8 cellular contexts compared by ENCODE assay signal in the genomic region with DNA sequence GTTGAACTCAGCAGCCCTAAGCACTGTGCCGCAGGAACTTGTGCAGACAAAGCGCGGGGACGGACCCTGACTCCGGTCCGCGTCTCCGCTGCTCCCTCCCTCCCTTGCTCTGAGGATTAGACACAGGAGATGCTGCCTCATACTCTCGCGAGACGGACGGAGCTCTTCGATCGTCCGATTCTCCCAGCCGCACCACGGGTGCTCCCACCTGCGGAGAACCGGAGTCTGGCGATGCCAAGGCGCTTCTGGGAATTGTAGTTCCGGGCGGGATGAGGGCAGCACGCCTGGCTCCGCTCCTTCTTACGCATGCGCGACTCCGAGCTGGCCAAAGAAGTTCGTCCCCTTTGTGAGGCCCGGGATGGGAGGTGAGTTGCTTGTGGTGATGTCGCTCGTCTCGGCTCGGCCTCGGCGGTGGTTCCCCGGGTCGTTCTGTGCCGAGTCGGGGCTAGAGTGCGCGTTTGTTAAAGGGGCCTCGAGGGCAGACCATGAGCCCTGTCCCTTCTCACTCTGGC. TPM values are rescaled to one million over a fixed set of nuclear protein-coding genes. Genes with fewer than 3 reads are reported as not detected.
DNase-seq lines count a peak whose midpoint lies in the region; ATAC-seq and TF ChIP-seq lines count a peak whose summit lies in the region.
"Not testable (repeated sequence)": the region's sequence is repeated elsewhere in the genome, so short reads cannot be mapped to it uniquely, and the experiment has no call there.

A gene (plus strand): TSS at position 340 of the 512 bp plus-strand sequence. CDS start 578 bp downstream, outside the sequence.

- H3K36me3 Mint-ChIP-seq in H9 (ENCODE audit: insufficient read depth in 1 of 3, low read depth in 3 of 3) = peaks cover 25 to 30% (median 26%) of the 10 kb centered on the region in 3 experiments
- peaks cover 28% of the 10 kb centered on the region for H3K36me3 Mint-ChIP-seq in activated T-helper 2 cell treated with anti-CD3 and anti-CD28 coated beads, Interferon-gamma antibody, Interleukin-2, Interleukin-4, amounts not matched to agents 10 μg/mL and 5 μg/mL and 100 μg/mL, durations not matched to agents 14 hours and 24 hours and 36 hours (ENCODE audit: low read depth)
- not testable (repeated sequence) for H3K36me3 Mint-ChIP-seq in natural killer cell

- peak within 1 kb of the TSS; percentile 62; the same call in 1 of the 2 replicates for H3K9ac ChIP-seq in ES-I3 (ENCODE audit: low read depth, low read length)
- H3K9ac ChIP-seq in H9 (ENCODE audit: extremely low read depth, insufficient read length, low read length) = peak within 1 kb of the TSS; percentile 37

- H3K4me3 Mint-ChIP-seq in H9 (peak within 1 kb of the TSS; percentile 87 to 90), natural killer cell (peak within 1 kb of the TSS; percentile 99)
- H3K4me3 Mint-ChIP-seq in activated T-helper 2 cell treated with anti-CD3 and anti-CD28 coated beads, Interferon-gamma antibody, Interleukin-2, Interleukin-4, amounts not matched to agents 10 μg/mL and 5 μg/mL and 100 μg/mL, durations not matched to agents 14 hours and 24 hours and 36 hours (ENCODE audit: low read depth) = peak within 1 kb of the TSS; percentile 80

- not testable (repeated sequence) for H3K4me2 ChIP-seq in H9 (ENCODE audit: insufficient read depth, insufficient read length, low read length)

- not testable (repeated sequence) for H3K4ac ChIP-seq in H9 (ENCODE audit: low read depth, low read length)

- H4K5ac ChIP-seq in H9 (ENCODE audit: insufficient read length, low read depth, low read length) = not testable (repeated sequence)

- not testable (repeated sequence) for H3K4me1 ChIP-seq in ES-I3 (ENCODE audit: insufficient read depth, low read length); H9 (ENCODE audit: insufficient read depth, low read length)

- not testable (repeated sequence) for H3K23me2 ChIP-seq in H9 (ENCODE audit: insufficient read length, low read depth, low read length, poor library complexity, severe bottlenecking)

- not testable (repeated sequence) for H3K79me1 ChIP-seq in H9 (ENCODE audit: insufficient read depth, low read depth, low read length, poor library complexity, severe bottlenecking)

- not testable (repeated sequence) for H3K27me3 ChIP-seq in H9 (ENCODE audit: insufficient read depth, low read length)

- H4K91ac ChIP-seq in H9 (ENCODE audit: insufficient read length, low read depth, low read length) = not testable (repeated sequence)

- H3K56ac ChIP-seq in H9 (ENCODE audit: insufficient read length, low read depth, low read length) = not testable (repeated sequence)

- ATAC-seq in natural killer cell = peak; percentile 85 to 92 (median 90)

- not testable (repeated sequence) for H2BK5ac ChIP-seq in H9 (ENCODE audit: insufficient read length, low read length)

- not testable (repeated sequence) for TF ChIP-seq CTCF in H9 (conservative IDR thresholded peaks at IDR 0.05); natural killer cell (IDR thresholded peaks at IDR 0.05)

- not testable (repeated sequence) for H3K27me3 Mint-ChIP-seq in H9 (ENCODE audit: low read depth); activated T-helper 2 cell treated with anti-CD3 and anti-CD28 coated beads, Interferon-gamma antibody, Interleukin-2, Interleukin-4, amounts not matched to agents 10 μg/mL and 5 μg/mL and 100 μg/mL, durations not matched to agents 14 hours and 24 hours and 36 hours (ENCODE audit: low read depth); natural killer cell (ENCODE audit: low read depth in 2 of 2)

- H2AFZ ChIP-seq in H9 (ENCODE audit: low read length) = not testable (repeated sequence)

- not testable (repeated sequence) for H3K4me1 Mint-ChIP-seq in H9
- H3K4me1 Mint-ChIP-seq in activated T-helper 2 cell treated with anti-CD3 and anti-CD28 coated beads, Interferon-gamma antibody, Interleukin-2, Interleukin-4, amounts not matched to agents 10 μg/mL and 5 μg/mL and 100 μg/mL, durations not matched to agents 14 hours and 24 hours and 36 hours (ENCODE audit: low read depth) = peaks cover 12% of the 10 kb centered on the region
- peaks cover 10 to 11% of the 10 kb centered on the region in 2 donors for H3K4me1 Mint-ChIP-seq in natural killer cell

- intact Hi-C loops in activated T-helper 2 cell treated with anti-CD3 and anti-CD28 coated beads, Interferon-gamma antibody, Interleukin-2, Interleukin-4, amounts not matched to agents 10 μg/mL and 5 μg/mL and 100 μg/mL, durations not matched to agents 14 hours and 24 hours and 36 hours (cut with micrococcal nuclease) = not testable (repeated sequence)
- intact Hi-C loops in natural killer cell (cut with micrococcal nuclease) = loop anchor here (2.0 kb wide), 1 partner anchor 15 kb away; a partner anchor contains a TSS

- peak; percentile 52 for TF ChIP-seq POLR2A in Raji (IDR thresholded peaks at IDR 0.05; ENCODE audit: insufficient read depth, low read depth, low read length)

- DNase-seq in H9 (peak; percentile 100), M059J (ENCODE audit: low read depth) (peak; percentile 99), fibroblast of peridontal ligament (ENCODE audit: extremely low read depth) (peak; percentile 99), natural killer cell (peak; percentile 75)
- peak; percentile 90 for DNase-seq in activated T-helper 2 cell treated with anti-CD3 and anti-CD28 coated beads, Interferon-gamma antibody, Interleukin-2, Interleukin-4, amounts not matched to agents 10 μg/mL and 5 μg/mL and 100 μg/mL, durations not matched to agents 14 hours and 24 hours and 36 hours (ENCODE audit: low spot score)
- peak; percentile 78 to 90 (median 88) for DNase-seq in stimulated activated naive CD4-positive, alpha-beta T cell (lab: John Stamatoyannopoulos, UW)

- H3K9me3 ChIP-seq in ES-I3 (ENCODE audit: control insufficient read depth, insufficient read depth, low read length); H9 (ENCODE audit: control insufficient read depth, low read depth, low read length): not testable (repeated sequence)

- H3K18ac ChIP-seq in H9 (ENCODE audit: insufficient read length, low read depth, low read length) = not testable (repeated sequence)

- not testable (repeated sequence) for H2AK5ac ChIP-seq in H9 (ENCODE audit: insufficient read length, low read length)

- H2BK120ac ChIP-seq in H9 (ENCODE audit: low read depth, low read length, poor library complexity, severe bottlenecking) = not testable (repeated sequence)

- not testable (repeated sequence) for H3K23ac ChIP-seq in H9 (ENCODE audit: insufficient read length, low read depth, low read length)

- not testable (repeated sequence) for H3K9me3 Mint-ChIP-seq in H9; activated T-helper 2 cell treated with anti-CD3 and anti-CD28 coated beads, Interferon-gamma antibody, Interleukin-2, Interleukin-4, amounts not matched to agents 10 μg/mL and 5 μg/mL and 100 μg/mL, durations not matched to agents 14 hours and 24 hours and 36 hours; natural killer cell

- H2BK20ac ChIP-seq in H9 (ENCODE audit: low read depth, low read length, poor library complexity, severe bottlenecking) = not testable (repeated sequence)

- H3K27ac Mint-ChIP-seq in H9 = peak within 1 kb of the TSS in 2 of 3 experiments; percentile 87 to 93; a peak in 4 of 7 replicates
- peak within 1 kb of the TSS; percentile 61 for H3K27ac Mint-ChIP-seq in activated T-helper 2 cell treated with anti-CD3 and anti-CD28 coated beads, Interferon-gamma antibody, Interleukin-2, Interleukin-4, amounts not matched to agents 10 μg/mL and 5 μg/mL and 100 μg/mL, durations not matched to agents 14 hours and 24 hours and 36 hours
- peak within 1 kb of the TSS; percentile 93 to 94 for H3K27ac Mint-ChIP-seq in natural killer cell

- H2BK12ac ChIP-seq in H9 (ENCODE audit: insufficient read length, low read depth, low read length) = not testable (repeated sequence)

- not testable (repeated sequence) for H3K27ac ChIP-seq in H9 (ENCODE audit: insufficient read length, low read depth, low read length)

- WGBS in H9 (ENCODE audit: extremely low coverage, insufficient read length, low lambda C conversion rate) = no CpG with 5 or more reads among the region's 44 CpGs

- not testable (repeated sequence) for H3K79me2 ChIP-seq in H9 (ENCODE audit: insufficient read depth, low read length)

- H3K36me3 ChIP-seq in ES-I3 (ENCODE audit: insufficient read depth, low read length) = not testable (repeated sequence)

- not testable (repeated sequence) for H4K8ac ChIP-seq in H9 (replicated peaks; ENCODE audit: insufficient read length, low read depth, low read length)

- H3T11ph ChIP-seq in H9 (ENCODE audit: low read length) = not testable (repeated sequence)

- not testable (repeated sequence) for H4K20me1 ChIP-seq in H9 (ENCODE audit: control insufficient read depth, insufficient read depth, insufficient read length)

- H2BK15ac ChIP-seq in H9 (ENCODE audit: low read depth, low read length) = not testable (repeated sequence)

- peak within 1 kb of the TSS; percentile 60; the same call in 1 of the 2 replicates for H3K14ac ChIP-seq in H9 (ENCODE audit: insufficient read depth, low read length)

RNA-seq across cellular contexts. Expression of the gene that starts here (rescaled TPM):
- total RNA-seq in H9 (2021) (101 and 109 TPM in 2 replicates), natural killer cell (10 to 100 TPM; 14.9 to 20.8 (median 18.8) TPM)
- 25.0 and 28.2 TPM in 2 replicates for total RNA-seq in M059J (2014; rRNA removed; shearing (Covaris generic))
- total RNA-seq in activated T-helper 2 cell treated with anti-CD3 and anti-CD28 coated beads, Interferon-gamma antibody, Interleukin-2, Interleukin-4, amounts not matched to agents 10 μg/mL and 5 μg/mL and 100 μg/mL, durations not matched to agents 14 hours and 24 hours and 36 hours = 26.9 and 27.8 TPM in 2 replicates
